Comparison of ENCODE assay signal across 3 cellular contexts in genomic region chr7:76462271-76462882, GRCh38. TPM values are rescaled to one million over a fixed set of nuclear protein-coding genes. Genes with fewer than 3 reads are reported as not detected.
"Had no signal": no experiment of that assay in that cellular context is flagged by ENCODE, and none has a peak within 500 bp of the region (broad histone marks: within the 10 kb centered on the region; RNA-seq: fewer than 3 reads in every experiment).

No MANE protein-coding gene starts in this region.

RNA-seq across cellular contexts. Expression of gene UPK3B, which starts 48.0 kb away (rescaled TPM):
- total RNA-seq: epithelial cell of proximal tubule, occipital lobe had no signal

RNA-seq across cellular contexts. Expression of gene SSC4D, which starts 52.9 kb away (rescaled TPM):
- total RNA-seq: T-helper 17 cell had no signal
